ENCODE assay signal across 12 cellular contexts in genomic region chr15:65954289-65954741, GRCh38.
DNase-seq lines count a peak whose midpoint lies in the region; ATAC-seq, FAIRE-seq and TF ChIP-seq lines count a peak whose summit lies in the region.
"Had no signal": no experiment of that assay in that cellular context is flagged by ENCODE, and none has a peak within 500 bp of the region (broad histone marks: within the 10 kb centered on the region; RNA-seq: fewer than 3 reads in every experiment).

No MANE protein-coding gene starts in this region.

- H3K27ac Mint-ChIP-seq in progenitor cell of endocrine pancreas = no peak overlapping the region
- H3K27ac Mint-ChIP-seq: activated T-cell treated with anti-CD3 and anti-CD28 coated beads, Interleukin-2, amount 50 U/mL, for 72 hours; T-helper 2 cell treated with Interferon-gamma antibody and Interleukin-4, amounts not matched to agents 5 μg/mL and 100 μg/mL, for 36 hours had no signal

- H3K36me3 ChIP-seq in PC-3 (ENCODE audit: low read depth, low read length) = no peaks in the 10 kb centered on the region
- H3K36me3 ChIP-seq: heart right ventricle had no signal

- DNase-seq in A172 (ENCODE audit: low spot score) (peak; percentile 89), HTR-8/SVneo (ENCODE audit: insufficient read length, low spot score) (peak; percentile 28), PC-3 (peak; percentile 74), epithelial cell of prostate (ENCODE audit: low read depth, low spot score) (peak; percentile 31), epidermal melanocyte (ENCODE audit: insufficient read length, low spot score) (no peak), progenitor cell of endocrine pancreas (ENCODE audit: low spot score, unreplicated experiment) (no peak), NCI-H446 treated with DMSO at 0.1 percent for 48 hours (lab: John Stamatoyannopoulos, UW) (no peak), CD1c-positive myeloid dendritic cell (ENCODE audit: extremely low spot score) (no peak)
- DNase-seq: activated T-cell treated with anti-CD3 and anti-CD28 coated beads, Interleukin-2, amount 50 U/mL, for 72 hours; central memory CD4-positive, alpha-beta T cell; heart right ventricle had no signal

- intact Hi-C loops in PC-3 (cut with micrococcal nuclease) = no loop called here

- H3K9ac ChIP-seq in PC-3 (ENCODE audit: low read length) = no peak overlapping the region

- no peaks in the 10 kb centered on the region for H3K36me3 Mint-ChIP-seq in progenitor cell of endocrine pancreas (ENCODE audit: insufficient read depth)

- H3F3A ChIP-seq in PC-3 (ENCODE audit: low read length, unreplicated experiment) = no peaks in the 10 kb centered on the region

- no TSS peak for BruUV-seq in PC-3 (replicated peaks; lab: Mats Ljungman, UMichigan)

- no peak for TF ChIP-seq CTCF in PC-3 (conservative IDR thresholded peaks at IDR 0.05; ENCODE audit: low read depth, low read length)
- no peak for TF ChIP-seq CTCF in progenitor cell of endocrine pancreas (IDR thresholded peaks at IDR 0.05; ENCODE audit: unreplicated experiment)

- H2AFZ ChIP-seq in PC-3 (ENCODE audit: low read length) = no peak overlapping the region

- no peaks in the 10 kb centered on the region for H3K9me3 ChIP-seq in PC-3 (ENCODE audit: low read length)
- H3K9me3 ChIP-seq: heart right ventricle had no signal

- POLR2A ChIA-PET in PC-3 (lab: Charles Lee; ENCODE audit: unreplicated experiment) = no interaction called here

- H3K79me2 ChIP-seq in PC-3 (ENCODE audit: low read length) = no peaks in the 10 kb centered on the region

- no peak overlapping the region for H3K27ac ChIP-seq in PC-3 (ENCODE audit: low read length)
- no peak overlapping the region for H3K27ac ChIP-seq in epithelial cell of prostate
- H3K27ac ChIP-seq: heart right ventricle had no signal

- H4K20me1 ChIP-seq in PC-3 (ENCODE audit: low read length) = no peaks in the 10 kb centered on the region

- H3K4me1 Mint-ChIP-seq in progenitor cell of endocrine pancreas (ENCODE audit: low read depth) = no peaks in the 10 kb centered on the region

- H3K4me2 ChIP-seq in PC-3 (ENCODE audit: low read length) = peak overlapping the region; percentile 3; the same call in 1 of the 2 replicates

- no peak for FAIRE-seq in HTR-8/SVneo (lab: Jason Lieb, UNC)

- H3K9me2 ChIP-seq in PC-3 (replicated peaks; ENCODE audit: low read length) = no peaks in the 10 kb centered on the region

- CTCF ChIA-PET in PC-3 (lab: Charles Lee) = no interaction called here

- no peak overlapping the region for H3K4me3 Mint-ChIP-seq in progenitor cell of endocrine pancreas (ENCODE audit: low read depth)
- H3K4me3 Mint-ChIP-seq: activated T-cell treated with anti-CD3 and anti-CD28 coated beads, Interleukin-2, amount 50 U/mL, for 72 hours; T-helper 2 cell treated with Interferon-gamma antibody and Interleukin-4, amounts not matched to agents 5 μg/mL and 100 μg/mL, for 36 hours had no signal

- H3K4me3 ChIP-seq in PC-3 (ENCODE audit: low read length) = no peak overlapping the region
- H3K4me3 ChIP-seq: heart right ventricle had no signal

- H3K27me3 Mint-ChIP-seq in progenitor cell of endocrine pancreas = peaks cover 8% of the 10 kb centered on the region

- H3K27me3 ChIP-seq in PC-3 (ENCODE audit: low read length) = no peaks in the 10 kb centered on the region

- ATAC-seq in PC-3 = peak; percentile 88
- ATAC-seq: activated T-cell treated with anti-CD3 and anti-CD28 coated beads, Interleukin-2, amount 50 U/mL, for 72 hours; heart right ventricle had no signal

- no peaks in the 10 kb centered on the region for H3K9me3 Mint-ChIP-seq in progenitor cell of endocrine pancreas (ENCODE audit: low read depth)
- H3K9me3 Mint-ChIP-seq: activated T-cell treated with anti-CD3 and anti-CD28 coated beads, Interleukin-2, amount 50 U/mL, for 72 hours; T-helper 2 cell treated with Interferon-gamma antibody and Interleukin-4, amounts not matched to agents 5 μg/mL and 100 μg/mL, for 36 hours had no signal

- H3K4me1 ChIP-seq in PC-3 (ENCODE audit: insufficient read depth, low read length) = no peaks in the 10 kb centered on the region; the same call in 1 of the 2 replicates
- H3K4me1 ChIP-seq: heart right ventricle had no signal

Comparison
In these comparisons a context has a peak if more than half of its experiments do, and no peak if none do; other contexts are left out.
1. DNase-seq: peak in A172 (single experiment), HTR-8/SVneo (single experiment), PC-3 (single experiment) and epithelial cell of prostate (single experiment); none in epidermal melanocyte (single experiment), progenitor cell of endocrine pancreas (single experiment), NCI-H446 treated with DMSO at 0.1 percent for 48 hours (single experiment) and CD1c-positive myeloid dendritic cell (single experiment).